ENCODE assay signal across 24 cellular contexts in genomic region chr11:130110325-130111108, GRCh38. TPM values are rescaled to one million over a fixed set of nuclear protein-coding genes. Genes with fewer than 3 reads are reported as not detected.
"Had no signal": no experiment of that assay in that cellular context is flagged by ENCODE, and none has a peak within 500 bp of the region (broad histone marks: within the 10 kb centered on the region; RNA-seq: fewer than 3 reads in every experiment).

No MANE protein-coding gene starts in this region.

- DNase-seq: activated CD4-positive, alpha-beta memory T cell treated with anti-CD3 and anti-CD28 coated beads, Interleukin-2, amount 10 ng/mL, durations not matched to agents 7 days and 5 days; activated CD4-positive, alpha-beta T cell treated with anti-CD3 and anti-CD28 coated beads for 4 hours; activated CD4-positive, CD25-positive, alpha-beta regulatory T cell; activated effector memory CD4-positive, alpha-beta T cell treated with Interleukin-2 at 50 U/mL for 16 hours; activated naive CD4-positive, alpha-beta T cell treated with anti-CD3 and anti-CD28 coated beads for 36 hours; activated naive CD8-positive, alpha-beta T cell treated with anti-CD3 and anti-CD28 coated beads, Interleukin-2, amount 10 ng/mL, durations not matched to agents 7 days and 5 days; activated T-cell treated with anti-CD3 and anti-CD28 coated beads, Interleukin-2, amount 50 U/mL, for 72 hours; amniotic stem cell; cerebellar nuclear complex; heart right ventricle; kidney; naive thymus-derived CD8-positive, alpha-beta T cell; nucleus accumbens; small intestine; stimulated activated CD4-positive, alpha-beta T cell treated with anti-CD3 and anti-CD28 coated beads, Interleukin-2, amount 100 ng/mL, for 24 hours; stimulated activated naive CD8-positive, alpha-beta T cell treated with anti-CD3 and anti-CD28 coated beads, Interleukin-15, amount 100 ng/mL, for 72 hours; T-helper 17 cell; tibial artery had no signal

- H3K9me3 Mint-ChIP-seq: activated CD4-positive, alpha-beta memory T cell treated with anti-CD3 and anti-CD28 coated beads, Interleukin-2, amount 10 ng/mL, durations not matched to agents 7 days and 5 days; activated naive CD4-positive, alpha-beta T cell treated with anti-CD3 and anti-CD28 coated beads for 36 hours; stimulated activated effector memory CD8-positive, alpha-beta T cell treated with anti-CD3 and anti-CD28 coated beads, Interleukin-12 subunit alpha, Interleukin-12 subunit beta, amount 100 ng/mL, for 72 hours; stimulated activated naive CD8-positive, alpha-beta T cell treated with anti-CD3 and anti-CD28 coated beads, Interleukin-15, amount 100 ng/mL, for 72 hours had no signal

- H3K4me3 ChIP-seq: coronary artery, heart right ventricle, lung, tibial artery had no signal

- H3K9me3 ChIP-seq: heart right ventricle, tibial artery had no signal

- H3K27ac ChIP-seq: coronary artery, epithelial cell of prostate, tibial artery had no signal

- H3K4me1 Mint-ChIP-seq: activated CD4-positive, alpha-beta memory T cell treated with anti-CD3 and anti-CD28 coated beads, Interleukin-2, amount 10 ng/mL, durations not matched to agents 7 days and 5 days; activated naive CD8-positive, alpha-beta T cell treated with anti-CD3 and anti-CD28 coated beads, Interleukin-2, amount 10 ng/mL, durations not matched to agents 7 days and 5 days; stimulated activated effector memory CD8-positive, alpha-beta T cell treated with anti-CD3 and anti-CD28 coated beads, Interleukin-12 subunit alpha, Interleukin-12 subunit beta, amount 100 ng/mL, for 72 hours; stimulated activated naive CD8-positive, alpha-beta T cell treated with anti-CD3 and anti-CD28 coated beads, Interleukin-15, amount 100 ng/mL, for 72 hours had no signal

- H3K27me3 ChIP-seq: heart right ventricle, tibial artery had no signal

- H3K27me3 Mint-ChIP-seq: T-helper 17 cell had no signal

- H3K4me3 Mint-ChIP-seq: activated CD4-positive, alpha-beta memory T cell treated with anti-CD3 and anti-CD28 coated beads, Interleukin-2, amount 10 ng/mL, durations not matched to agents 7 days and 5 days; activated naive CD4-positive, alpha-beta T cell treated with anti-CD3 and anti-CD28 coated beads for 36 hours; activated naive CD8-positive, alpha-beta T cell treated with anti-CD3 and anti-CD28 coated beads, Interleukin-2, amount 10 ng/mL, durations not matched to agents 7 days and 5 days; activated T-cell treated with anti-CD3 and anti-CD28 coated beads, Interleukin-2, amount 50 U/mL, for 72 hours; naive thymus-derived CD8-positive, alpha-beta T cell; stimulated activated effector memory CD8-positive, alpha-beta T cell treated with anti-CD3 and anti-CD28 coated beads, Interleukin-12 subunit alpha, Interleukin-12 subunit beta, amount 100 ng/mL, for 72 hours; stimulated activated naive CD8-positive, alpha-beta T cell treated with anti-CD3 and anti-CD28 coated beads, Interleukin-15, amount 100 ng/mL, for 72 hours; T-helper 17 cell had no signal

- ATAC-seq: activated T-cell treated with anti-CD3 and anti-CD28 coated beads, Interleukin-2, amount 50 U/mL, for 72 hours; heart right ventricle; left lobe of liver; naive thymus-derived CD8-positive, alpha-beta T cell; sciatic nerve; stimulated activated effector memory CD8-positive, alpha-beta T cell treated with anti-CD3 and anti-CD28 coated beads, Interleukin-12 subunit alpha, Interleukin-12 subunit beta, amount 100 ng/mL, for 72 hours; stimulated activated naive CD8-positive, alpha-beta T cell treated with anti-CD3 and anti-CD28 coated beads, Interleukin-15, amount 100 ng/mL, for 72 hours; T-helper 17 cell had no signal

- H3K27ac Mint-ChIP-seq: activated CD4-positive, alpha-beta memory T cell treated with anti-CD3 and anti-CD28 coated beads, Interleukin-2, amount 10 ng/mL, durations not matched to agents 7 days and 5 days; activated naive CD4-positive, alpha-beta T cell treated with anti-CD3 and anti-CD28 coated beads for 36 hours; activated naive CD8-positive, alpha-beta T cell treated with anti-CD3 and anti-CD28 coated beads, Interleukin-2, amount 10 ng/mL, durations not matched to agents 7 days and 5 days; activated T-cell treated with anti-CD3 and anti-CD28 coated beads, Interleukin-2, amount 50 U/mL, for 72 hours; naive thymus-derived CD8-positive, alpha-beta T cell; stimulated activated effector memory CD8-positive, alpha-beta T cell treated with anti-CD3 and anti-CD28 coated beads, Interleukin-12 subunit alpha, Interleukin-12 subunit beta, amount 100 ng/mL, for 72 hours; stimulated activated naive CD8-positive, alpha-beta T cell treated with anti-CD3 and anti-CD28 coated beads, Interleukin-15, amount 100 ng/mL, for 72 hours; T-helper 17 cell had no signal

RNA-seq across cellular contexts. Expression of gene ST14, which starts 49.1 kb away (rescaled TPM):
- total RNA-seq: activated CD4-positive, alpha-beta memory T cell treated with anti-CD3 and anti-CD28 coated beads, Interleukin-2, amount 10 ng/mL, durations not matched to agents 7 days and 5 days; activated naive CD4-positive, alpha-beta T cell treated with anti-CD3 and anti-CD28 coated beads for 36 hours; activated T-cell treated with anti-CD3 and anti-CD28 coated beads, Interleukin-2, amount 50 U/mL, for 72 hours had no signal
- polyA plus RNA-seq: naive thymus-derived CD8-positive, alpha-beta T cell had no signal
